In genomic region chr4:183182873-183183725, GRCh38 we compare ENCODE assay signal across 8 cellular contexts.
A peak's percentile ranks its signal among the peaks of the same experiment; 100 is the strongest.
DNase-seq lines count a peak whose midpoint lies in the region; ATAC-seq and TF ChIP-seq lines count a peak whose summit lies in the region.

No MANE protein-coding gene starts in this region.

- ATAC-seq in GM18861 (IDR thresholded peaks at IDR 0.05; ENCODE audit: unreplicated experiment): no peak
- ATAC-seq in HG03108 (IDR thresholded peaks at IDR 0.05; ENCODE audit: unreplicated experiment): no peak

- no peak overlapping the region for H2BK12ac ChIP-seq in neuronal stem cell (ENCODE audit: low read length)

- H3K9me3 ChIP-seq in AG04450 (ENCODE audit: control insufficient read depth, insufficient read depth, low read length) (no peaks in the 10 kb centered on the region), ectodermal cell (ENCODE audit: control insufficient read depth, low read length) (peaks cover 5% of the 10 kb centered on the region), neuronal stem cell (replicated peaks in 1 of 2; ENCODE audit: control insufficient read depth in 2 of 2, insufficient read depth in 1 of 2, low read depth in 1 of 2, low read length in 2 of 2) (no peaks in the 10 kb centered on the region)

- DNase-seq in AG04450 (ENCODE audit: low read depth, low spot score) (peak; percentile 42), HFF-Myc (ENCODE audit: extremely low read depth, low read depth) (peak; percentile 72), RPMI7951 (ENCODE audit: low read depth) (peak; percentile 89), neuronal stem cell (ENCODE audit: low spot score) (peak; percentile 67), caudate nucleus (lab: John Stamatoyannopoulos, UW) (no peak)

- peak overlapping the region; percentile 37 for H3K4me2 ChIP-seq in neuronal stem cell (ENCODE audit: insufficient read depth, low read length, poor library complexity, severe bottlenecking)

- H3K4ac ChIP-seq in neuronal stem cell (ENCODE audit: low read length): no peak overlapping the region

- no peak for TF ChIP-seq CTCF in AG04450 (IDR thresholded peaks at IDR 0.05; ENCODE audit: low read depth, low read length)
- no peak for TF ChIP-seq CTCF in HFF-Myc (IDR thresholded peaks at IDR 0.05; ENCODE audit: low read depth, low read length, missing control alignments)

- no peak overlapping the region for H3K23ac ChIP-seq in neuronal stem cell (ENCODE audit: low read depth, low read length, poor library complexity)

- 4 to 6% methylated on average over 10 to 13 of the region's 14 CpGs for WGBS in ectodermal cell, 2 experiments
- WGBS in neuronal stem cell (ENCODE audit: extremely low coverage in 2 of 2, insufficient read length in 2 of 2, insufficient replicate concordance in 1 of 2), 2 donors: no CpG with 5 or more reads among the region's 14 CpGs

- no peaks in the 10 kb centered on the region for H3K4me1 ChIP-seq in ectodermal cell (ENCODE audit: control insufficient read depth, insufficient read depth, low read length)
- peaks cover 4 to 13% of the 10 kb centered on the region in 2 donors for H3K4me1 ChIP-seq in neuronal stem cell (ENCODE audit: control insufficient read depth in 2 of 2, insufficient read depth in 1 of 2, low read depth in 1 of 2, low read length in 2 of 2)

- H3K9ac ChIP-seq in neuronal stem cell (ENCODE audit: low read depth, low read length, poor library complexity): no peak overlapping the region

- H2BK5ac ChIP-seq in neuronal stem cell (ENCODE audit: low read length): no peak overlapping the region

- no peak overlapping the region for H2BK120ac ChIP-seq in neuronal stem cell (ENCODE audit: low read depth, low read length)

- H2AK5ac ChIP-seq in neuronal stem cell (ENCODE audit: low read depth, low read length): no peak overlapping the region

- H3K36me3 ChIP-seq in ectodermal cell (ENCODE audit: control insufficient read depth, insufficient read depth, low read length) (no peaks in the 10 kb centered on the region), neuronal stem cell (replicated peaks in 1 of 2; ENCODE audit: control insufficient read depth in 2 of 2, insufficient read depth in 2 of 2, low read length in 2 of 2) (no peaks in the 10 kb centered on the region)

- no peak overlapping the region for H3K14ac ChIP-seq in neuronal stem cell (ENCODE audit: low read length)

- peak overlapping the region; percentile 0 for H2AFZ ChIP-seq in neuronal stem cell (ENCODE audit: low read length)

- H3K27me3 ChIP-seq in AG04450 (ENCODE audit: control insufficient read depth, insufficient read depth, low read length) (no peaks in the 10 kb centered on the region), ectodermal cell (ENCODE audit: control insufficient read depth, insufficient read depth, low read length, poor library complexity, severe bottlenecking) (no peaks in the 10 kb centered on the region), neuronal stem cell (ENCODE audit: control insufficient read depth in 3 of 3, insufficient read depth in 3 of 3, low read depth in 1 of 3, low read length in 3 of 3) (no peaks in the 10 kb centered on the region)

- H4K91ac ChIP-seq in neuronal stem cell (ENCODE audit: low read depth, low read length, poor library complexity): no peak overlapping the region

- H4K8ac ChIP-seq in neuronal stem cell (ENCODE audit: low read depth, low read length): no peak overlapping the region

- POLR2A ChIA-PET in AG04450 (lab: Yijun Ruan, JAX): interaction anchor here (0.5 to 1.4 kb wide), 2 partner anchors 84 to 210 kb away, joined by 3 to 7 read pairs; partner anchors contain the start of gene WWC2

- no peak overlapping the region for H2BK15ac ChIP-seq in neuronal stem cell (ENCODE audit: low read length)

- no peak overlapping the region; the same call in 1 of the 2 replicates for H3K4me3 ChIP-seq in AG04450 (ENCODE audit: low read depth, low read length)
- H3K4me3 ChIP-seq in HFF-Myc (replicated peaks; ENCODE audit: low read depth, low read length): no peak overlapping the region
- no peak overlapping the region for H3K4me3 ChIP-seq in ectodermal cell (ENCODE audit: insufficient read depth, low read depth, low read length)
- H3K4me3 ChIP-seq in neuronal stem cell (ENCODE audit: low read length in 2 of 2): no peak overlapping the region

- H3K79me1 ChIP-seq in neuronal stem cell (ENCODE audit: low read depth, low read length): peaks cover 4% of the 10 kb centered on the region

- H3K27ac ChIP-seq in AG04450 (ENCODE audit: low read depth, low read length) (no peak overlapping the region), ectodermal cell (ENCODE audit: insufficient read depth, low read depth, low read length, poor library complexity, severe bottlenecking) (peak overlapping the region; percentile 79), neuronal stem cell (replicated peaks; ENCODE audit: low read length) (peak overlapping the region; percentile 54), caudate nucleus (ENCODE audit: low read depth, low read length) (no peak overlapping the region)

- no peak overlapping the region for H3K18ac ChIP-seq in neuronal stem cell (ENCODE audit: low read length)

- CTCF ChIA-PET in AG04450 (lab: Charles Lee): no interaction called here

Comparison
In these comparisons a context has a peak if more than half of its experiments do, and no peak if none do; other contexts are left out.
1. DNase-seq: peak in AG04450 (single experiment), HFF-Myc (single experiment), RPMI7951 (single experiment) and neuronal stem cell (single experiment); none in caudate nucleus (0 of 61).
2. H3K27ac ChIP-seq: peak in ectodermal cell (single experiment) and neuronal stem cell (single experiment); none in AG04450 (single experiment) and caudate nucleus (single experiment).